ENCODE assay signal across 8 cellular contexts in the genomic region with DNA sequence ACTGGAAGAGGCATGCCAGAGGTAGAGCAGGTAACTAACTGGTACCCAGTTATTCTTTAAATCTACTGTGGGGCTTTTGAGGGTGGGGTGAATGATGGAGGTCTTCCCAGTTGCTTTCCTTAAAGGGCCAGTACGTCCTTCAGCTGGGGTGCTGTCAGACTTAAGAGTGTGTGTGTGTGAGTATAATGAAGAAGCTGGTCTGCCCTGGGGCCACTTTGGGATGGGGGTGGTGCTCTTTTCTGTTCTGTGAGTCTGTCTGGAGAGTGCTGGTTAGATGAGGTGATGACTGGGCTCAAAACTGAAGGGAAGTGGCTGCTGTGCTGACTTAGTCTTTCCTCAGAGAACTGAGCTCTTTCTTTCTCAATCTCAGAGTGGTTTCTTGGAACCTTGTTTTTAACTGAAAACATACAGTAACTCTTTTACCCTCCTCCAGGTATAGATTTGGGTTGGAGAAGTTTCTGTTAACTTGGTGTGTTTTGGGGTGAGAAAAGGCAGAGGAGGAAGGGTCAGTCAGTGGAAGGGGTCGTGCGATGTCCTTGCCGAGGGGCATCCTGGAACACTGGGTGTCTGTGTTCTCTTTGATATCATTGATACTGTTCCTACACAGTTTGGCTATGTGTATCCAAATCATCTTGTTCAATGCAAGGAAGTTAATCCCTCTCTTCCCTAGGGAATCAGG. TPM values are rescaled to one million over a fixed set of nuclear protein-coding genes. Genes with fewer than 3 reads are reported as not detected.
A peak's percentile ranks its signal among the peaks of the same experiment; 100 is the strongest.
DNase-seq lines count a peak whose midpoint lies in the region; ATAC-seq, FAIRE-seq and TF ChIP-seq lines count a peak whose summit lies in the region.

No MANE protein-coding gene starts in this region.

- H3K9me2 ChIP-seq in Loucy (replicated peaks; ENCODE audit: low read depth, low read length), result no peaks in the 10 kb centered on the region

- TF ChIP-seq POLR2A in endothelial cell of umbilical vein (IDR thresholded peaks at IDR 0.05; ENCODE audit: low read depth, low read length), result no peak

- CTCF ChIA-PET in endothelial cell of umbilical vein (lab: Charles Lee), result interaction anchor here (0.8 to 4.1 kb wide), 27 partner anchors 9 to 333 kb away, joined by 3 to 63 read pairs (median 6); no protein-coding TSS in a partner anchor

- POLR2A ChIA-PET in endothelial cell of umbilical vein (lab: Charles Lee), result interaction anchor here (0.9 to 1.1 kb wide), 2 partner anchors 28 to 100 kb away, joined by 3 to 5 read pairs; no protein-coding TSS in a partner anchor

- dilution Hi-C loops in endothelial cell of umbilical vein (cut with MboI; ENCODE audit: extremely low pct_ligation_motif_present, low sequenced_read_pairs), result no loop called here

- H3K9me1 ChIP-seq in endothelial cell of umbilical vein (replicated peaks; ENCODE audit: control insufficient read depth, extremely low read depth, insufficient read depth, low read length), result no peaks in the 10 kb centered on the region

- intact Hi-C loops in endothelial cell of umbilical vein (cut with micrococcal nuclease), result loop anchor here (10.0 kb wide), 1 partner anchor 350 kb away; the partner anchor contains the start of gene RRAGC

- H3K9ac ChIP-seq in DND-41 (ENCODE audit: low read depth, low read length) (peak overlapping the region; percentile 75), Loucy (ENCODE audit: low read depth, low read length, poor library complexity, severe bottlenecking) (peak overlapping the region; percentile 91), endothelial cell of umbilical vein (replicated peaks; ENCODE audit: extremely low read depth, insufficient read depth, low read length) (peak overlapping the region; percentile 82)

- H3K4me3 ChIP-seq in DND-41 (ENCODE audit: low read depth in 1 of 2, low read length in 2 of 2), result peak overlapping the region; percentile 42 to 70
- peak overlapping the region; percentile 81 for H3K4me3 ChIP-seq in Loucy (ENCODE audit: low read length, poor library complexity, severe bottlenecking)
- peak overlapping the region; percentile 2 to 66 (median 7) for H3K4me3 ChIP-seq in endothelial cell of umbilical vein (replicated peaks in 1 of 3; ENCODE audit: insufficient read depth in 1 of 3, low read depth in 1 of 3, low read length in 3 of 3)
- H3K4me3 ChIP-seq in muscle layer of duodenum (ENCODE audit: low read depth in 1 of 2, low read length in 2 of 2), result peak overlapping the region; percentile 74 to 76

- H3K79me2 ChIP-seq in DND-41 (ENCODE audit: insufficient read depth, low read length), result peaks cover 68% of the 10 kb centered on the region
- peaks cover 98% of the 10 kb centered on the region for H3K79me2 ChIP-seq in Loucy (ENCODE audit: insufficient read depth, low read length)
- peaks cover 85% of the 10 kb centered on the region for H3K79me2 ChIP-seq in endothelial cell of umbilical vein (ENCODE audit: control insufficient read depth, insufficient read depth, low read length)

- H4K20me1 ChIP-seq in DND-41 (ENCODE audit: insufficient read depth, low read length), result no peaks in the 10 kb centered on the region
- H4K20me1 ChIP-seq in Loucy (ENCODE audit: insufficient read depth, low read length, poor library complexity, severe bottlenecking), result no peaks in the 10 kb centered on the region
- peaks cover 3% of the 10 kb centered on the region for H4K20me1 ChIP-seq in endothelial cell of umbilical vein (replicated peaks; ENCODE audit: control insufficient read depth, extremely low read depth, insufficient read depth, low read length)

- H3K27ac ChIP-seq in DND-41 (ENCODE audit: low read length) (peak overlapping the region; percentile 94), endothelial cell of umbilical vein (ENCODE audit: insufficient read depth, low read depth, low read length) (peak overlapping the region; percentile 86), muscle layer of duodenum (ENCODE audit: low read length) (peak overlapping the region; percentile 98)

- peak; percentile 77 for ATAC-seq in DND-41 (ENCODE audit: insufficient read depth, low read depth)
- ATAC-seq in HG02798 (IDR thresholded peaks at IDR 0.05; ENCODE audit: poor library complexity, unreplicated experiment), result no peak

- peaks cover 9% of the 10 kb centered on the region for H3K36me3 Mint-ChIP-seq in stimulated activated naive CD8-positive, alpha-beta T cell treated with anti-CD3 and anti-CD28 coated beads, Interleukin-15, Interleukin-2, amounts not matched to agents 100 ng/mL and 50 ng/mL, for 24 hours (ENCODE audit: low read depth)

- H2AFZ ChIP-seq in DND-41 (ENCODE audit: low read depth, low read length) (peak overlapping the region; percentile 49), Loucy (ENCODE audit: low read length) (no peak overlapping the region), endothelial cell of umbilical vein (ENCODE audit: low read depth, low read length) (no peak overlapping the region)

- H3K36me3 ChIP-seq in DND-41 (ENCODE audit: insufficient read depth, low read length), result no peaks in the 10 kb centered on the region
- no peaks in the 10 kb centered on the region for H3K36me3 ChIP-seq in Loucy (ENCODE audit: insufficient read depth, low read length)
- H3K36me3 ChIP-seq in endothelial cell of umbilical vein (ENCODE audit: control insufficient read depth in 2 of 2, extremely low read depth in 1 of 2, insufficient read depth in 2 of 2, low read length in 2 of 2), result no peaks in the 10 kb centered on the region
- peaks cover 0 to 15% of the 10 kb centered on the region in 2 donors for H3K36me3 ChIP-seq in muscle layer of duodenum (ENCODE audit: control insufficient read depth in 1 of 2, insufficient read depth in 2 of 2, low read length in 2 of 2)

- no TSS peak for BruUV-seq in endothelial cell of umbilical vein (replicated peaks; lab: Mats Ljungman, UMichigan)

- peak overlapping the region; percentile 91 for H3K4me3 Mint-ChIP-seq in stimulated activated naive CD8-positive, alpha-beta T cell treated with anti-CD3 and anti-CD28 coated beads, Interleukin-15, Interleukin-2, amounts not matched to agents 100 ng/mL and 50 ng/mL, for 24 hours

- FAIRE-seq in endothelial cell of umbilical vein (lab: Jason Lieb, UNC), result peak; percentile 70

- no peaks in the 10 kb centered on the region for H3K9me3 Mint-ChIP-seq in stimulated activated naive CD8-positive, alpha-beta T cell treated with anti-CD3 and anti-CD28 coated beads, Interleukin-15, Interleukin-2, amounts not matched to agents 100 ng/mL and 50 ng/mL, for 24 hours

- H3K4me1 ChIP-seq in DND-41 (ENCODE audit: insufficient read depth, low read length), result peaks cover 39% of the 10 kb centered on the region
- peaks cover 43% of the 10 kb centered on the region for H3K4me1 ChIP-seq in Loucy (ENCODE audit: insufficient read depth, low read length, poor library complexity, severe bottlenecking)
- H3K4me1 ChIP-seq in endothelial cell of umbilical vein (ENCODE audit: control insufficient read depth, extremely low read depth, insufficient read depth, low read length), result peaks cover 37% of the 10 kb centered on the region
- peaks cover 0 to 17% of the 10 kb centered on the region in 2 donors for H3K4me1 ChIP-seq in muscle layer of duodenum (ENCODE audit: control insufficient read depth in 1 of 2, insufficient read depth in 2 of 2, low read length in 2 of 2)

- H3K27ac Mint-ChIP-seq in stimulated activated naive CD8-positive, alpha-beta T cell treated with anti-CD3 and anti-CD28 coated beads, Interleukin-15, Interleukin-2, amounts not matched to agents 100 ng/mL and 50 ng/mL, for 24 hours, result peak overlapping the region; percentile 96

- H3K9me3 ChIP-seq in DND-41 (ENCODE audit: insufficient read depth, low read length, severe bottlenecking) (no peaks in the 10 kb centered on the region), Loucy (ENCODE audit: insufficient read depth, low read depth, low read length) (no peaks in the 10 kb centered on the region; the same call in 1 of the 2 replicates), endothelial cell of umbilical vein (replicated peaks; ENCODE audit: control insufficient read depth, insufficient read depth, low read length) (no peaks in the 10 kb centered on the region), muscle layer of duodenum (ENCODE audit: control insufficient read depth in 1 of 2, low read length in 2 of 2) (no peaks in the 10 kb centered on the region)

- H3K27me3 ChIP-seq in DND-41 (ENCODE audit: insufficient read depth, low read length, poor library complexity) (no peaks in the 10 kb centered on the region), Loucy (ENCODE audit: insufficient read depth, low read length, poor library complexity, severe bottlenecking) (no peaks in the 10 kb centered on the region), endothelial cell of umbilical vein (ENCODE audit: control insufficient read depth in 2 of 2, insufficient read depth in 2 of 2, low read length in 2 of 2) (no peaks in the 10 kb centered on the region), muscle layer of duodenum (ENCODE audit: low read depth, low read length) (no peaks in the 10 kb centered on the region)

- DNase-seq in DND-41 (peak; percentile 73), endothelial cell of umbilical vein (ENCODE audit: low read depth, low spot score) (peak; percentile 45), NCI-H2196 treated with DMSO at 0.1 percent for 48 hours (lab: John Stamatoyannopoulos, UW; ENCODE audit: unreplicated experiment) (no peak)
- DNase-seq in activated CD8-positive, alpha-beta memory T cell treated with anti-CD3 and anti-CD28 coated beads for 24 hours, result peak; percentile 83

- TF ChIP-seq CTCF in DND-41 (IDR thresholded peaks at IDR 0.05; ENCODE audit: borderline replicate concordance, extremely low read depth, low read length, poor library complexity, severe bottlenecking), result no peak
- TF ChIP-seq CTCF in Loucy (conservative IDR thresholded peaks at IDR 0.05; ENCODE audit: low read length), result no peak
- no peak for TF ChIP-seq CTCF in endothelial cell of umbilical vein (IDR thresholded peaks at IDR 0.05; ENCODE audit: extremely low read depth in 1 of 2, insufficient read depth in 1 of 2, low read depth in 1 of 2, low read length in 2 of 2)

- H3F3A ChIP-seq in Loucy (ENCODE audit: low read depth), result no peaks in the 10 kb centered on the region

- H3K4me2 ChIP-seq in DND-41 (ENCODE audit: insufficient read depth, low read length) (peak overlapping the region; percentile 75), Loucy (ENCODE audit: low read depth, low read length, poor library complexity, severe bottlenecking) (peak overlapping the region; percentile 75), endothelial cell of umbilical vein (ENCODE audit: insufficient read depth, low read length) (peak overlapping the region; percentile 81)

- no peaks in the 10 kb centered on the region for H3K27me3 Mint-ChIP-seq in stimulated activated naive CD8-positive, alpha-beta T cell treated with anti-CD3 and anti-CD28 coated beads, Interleukin-15, Interleukin-2, amounts not matched to agents 100 ng/mL and 50 ng/mL, for 24 hours

- peaks cover 69% of the 10 kb centered on the region for H3K4me1 Mint-ChIP-seq in stimulated activated naive CD8-positive, alpha-beta T cell treated with anti-CD3 and anti-CD28 coated beads, Interleukin-15, Interleukin-2, amounts not matched to agents 100 ng/mL and 50 ng/mL, for 24 hours (ENCODE audit: low read depth)

RNA-seq across cellular contexts. Expression of gene MACF1, which starts 0.7 kb away (rescaled TPM):
- total RNA-seq in endothelial cell of umbilical vein, result 566 and 587 TPM in 2 replicates
- polyA plus RNA-seq in endothelial cell of umbilical vein, result 105 and 122 TPM in 2 replicates
- 88.8 and 94.8 TPM in 2 replicates for polyA plus RNA-seq in endothelial cell of umbilical vein (2011; cell fraction: cytosol; rRNA removed)
- 706 and 748 TPM in 2 replicates for polyA plus RNA-seq in endothelial cell of umbilical vein (2011; cell fraction: nucleus; rRNA removed)
- 235 and 287 TPM in 2 replicates for polyA plus RNA-seq in endothelial cell of umbilical vein (2012)
- polyA minus RNA-seq in endothelial cell of umbilical vein, result 720 and 782 TPM in 2 replicates
- polyA minus RNA-seq in endothelial cell of umbilical vein (2011; cell fraction: cytosol; rRNA and poly(A)+ RNA removed), result 48.2 TPM
- polyA minus RNA-seq in endothelial cell of umbilical vein (2011; cell fraction: nucleus; rRNA and poly(A)+ RNA removed), result 1,459 and 2,004 TPM in 2 replicates

Comparison
In these comparisons a context has a peak if more than half of its experiments do, and no peak if none do; other contexts are left out.
1. H3K4me3 ChIP-seq: peak in every context shown above with its lines; median percentile 81 in Loucy; 75 in muscle layer of duodenum; 56 in DND-41; 7 in endothelial cell of umbilical vein.